In genomic region chr12:122872815-122873361, GRCh38 we compare ENCODE assay signal across 9 cellular contexts. TPM values are rescaled to one million over a fixed set of nuclear protein-coding genes. Genes with fewer than 3 reads are reported as not detected.
DNase-seq lines count a peak whose midpoint lies in the region; ATAC-seq and TF ChIP-seq lines count a peak whose summit lies in the region.
"Had no signal": no experiment of that assay in that cellular context is flagged by ENCODE, and none has a peak within 500 bp of the region (broad histone marks: within the 10 kb centered on the region; RNA-seq: fewer than 3 reads in every experiment).

No MANE protein-coding gene starts in this region.

- H3K27ac ChIP-seq in lower lobe of right lung, result peak overlapping the region; percentile 87
- peak overlapping the region; percentile 88 for H3K27ac ChIP-seq in temporal lobe (ENCODE audit: low read depth, low read length)

- POLR2A ChIA-PET in activated CD8-positive, alpha-beta T cell treated with anti-CD3 and anti-CD28 coated beads, Interleukin-2, amount 10 ng/mL, durations not matched to agents 7 days and 5 days (lab: Charles Lee), result interaction anchor here (0.6 to 2.4 kb wide), 2 partner anchors 25 to 81 kb away, joined by 6 to 7 read pairs; no protein-coding TSS in a partner anchor
- POLR2A ChIA-PET in activated CD8-positive, alpha-beta T cell treated with anti-CD3 and anti-CD28 coated beads for 36 hours (lab: Charles Lee), result interaction anchor here (0.8 to 21.6 kb wide), 7 partner anchors 10 to 102 kb away, joined by 3 to 239 read pairs (median 3); partner anchors contain the start of genes ABCB9 and VPS37B

- H3K4me3 ChIP-seq in lower lobe of right lung, result no peak overlapping the region

- H3K9me3 ChIP-seq in lower lobe of right lung, result no peaks in the 10 kb centered on the region

- ATAC-seq in activated CD8-positive, alpha-beta T cell treated with anti-CD3 and anti-CD28 coated beads, Interleukin-2, amount 10 ng/mL, durations not matched to agents 7 days and 5 days, result no peak
- no peak for ATAC-seq in activated CD8-positive, alpha-beta T cell treated with anti-CD3 and anti-CD28 coated beads for 36 hours
- peak in 1 of 2 donors; percentile 35 for ATAC-seq in lower lobe of right lung
- no peak for ATAC-seq in GM19397 (IDR thresholded peaks at IDR 0.05; ENCODE audit: unreplicated experiment)

- H3K9me3 Mint-ChIP-seq in activated CD8-positive, alpha-beta T cell treated with anti-CD3 and anti-CD28 coated beads, Interleukin-2, amount 10 ng/mL, durations not matched to agents 7 days and 5 days (ENCODE audit: insufficient read depth), result no peaks in the 10 kb centered on the region
- H3K9me3 Mint-ChIP-seq in activated CD8-positive, alpha-beta T cell treated with anti-CD3 and anti-CD28 coated beads for 36 hours, result no peaks in the 10 kb centered on the region
- H3K9me3 Mint-ChIP-seq in activated naive CD8-positive, alpha-beta T cell treated with anti-CD3 and anti-CD28 coated beads for 36 hours, result no peaks in the 10 kb centered on the region

- intact Hi-C loops in activated CD8-positive, alpha-beta T cell treated with anti-CD3 and anti-CD28 coated beads for 36 hours (cut with micrococcal nuclease), result no loop called here
- intact Hi-C loops in lower lobe of right lung (cut with DNase I), result no loop called here

- H3K36me3 Mint-ChIP-seq in activated CD8-positive, alpha-beta T cell treated with anti-CD3 and anti-CD28 coated beads, Interleukin-2, amount 10 ng/mL, durations not matched to agents 7 days and 5 days (ENCODE audit: low read depth), result peaks cover 41% of the 10 kb centered on the region
- peaks cover 28% of the 10 kb centered on the region for H3K36me3 Mint-ChIP-seq in activated CD8-positive, alpha-beta T cell treated with anti-CD3 and anti-CD28 coated beads for 36 hours (ENCODE audit: low read depth)
- peaks cover 33% of the 10 kb centered on the region for H3K36me3 Mint-ChIP-seq in activated naive CD8-positive, alpha-beta T cell treated with anti-CD3 and anti-CD28 coated beads for 36 hours

- peaks cover 96% of the 10 kb centered on the region for H3K4me1 ChIP-seq in lower lobe of right lung

- peak overlapping the region; percentile 16 for H3K27ac Mint-ChIP-seq in activated CD8-positive, alpha-beta T cell treated with anti-CD3 and anti-CD28 coated beads, Interleukin-2, amount 10 ng/mL, durations not matched to agents 7 days and 5 days
- no peak overlapping the region for H3K27ac Mint-ChIP-seq in activated CD8-positive, alpha-beta T cell treated with anti-CD3 and anti-CD28 coated beads for 36 hours
- peak overlapping the region; percentile 76 for H3K27ac Mint-ChIP-seq in activated naive CD8-positive, alpha-beta T cell treated with anti-CD3 and anti-CD28 coated beads for 36 hours

- H3K27me3 Mint-ChIP-seq in activated CD8-positive, alpha-beta T cell treated with anti-CD3 and anti-CD28 coated beads, Interleukin-2, amount 10 ng/mL, durations not matched to agents 7 days and 5 days (ENCODE audit: low read depth), result no peaks in the 10 kb centered on the region
- H3K27me3 Mint-ChIP-seq in activated CD8-positive, alpha-beta T cell treated with anti-CD3 and anti-CD28 coated beads for 36 hours, result peaks cover 6% of the 10 kb centered on the region
- H3K27me3 Mint-ChIP-seq in activated naive CD8-positive, alpha-beta T cell treated with anti-CD3 and anti-CD28 coated beads for 36 hours, result no peaks in the 10 kb centered on the region

- TF ChIP-seq CTCF in activated CD8-positive, alpha-beta T cell treated with anti-CD3 and anti-CD28 coated beads for 36 hours (IDR thresholded peaks at IDR 0.05), result no peak
- TF ChIP-seq CTCF in lower lobe of right lung (IDR thresholded peaks at IDR 0.05), result no peak

- no peak overlapping the region for H3K4me3 Mint-ChIP-seq in activated CD8-positive, alpha-beta T cell treated with anti-CD3 and anti-CD28 coated beads, Interleukin-2, amount 10 ng/mL, durations not matched to agents 7 days and 5 days
- H3K4me3 Mint-ChIP-seq in activated CD8-positive, alpha-beta T cell treated with anti-CD3 and anti-CD28 coated beads for 36 hours, result no peak overlapping the region
- H3K4me3 Mint-ChIP-seq in activated naive CD8-positive, alpha-beta T cell treated with anti-CD3 and anti-CD28 coated beads for 36 hours, result no peak overlapping the region

- no peaks in the 10 kb centered on the region for H3K27me3 ChIP-seq in lower lobe of right lung (ENCODE audit: low read depth)

- CTCF ChIA-PET in activated CD8-positive, alpha-beta T cell treated with anti-CD3 and anti-CD28 coated beads, Interleukin-2, amount 10 ng/mL, durations not matched to agents 7 days and 5 days (lab: Charles Lee), result interaction anchor here (1.2 to 16.3 kb wide), 9 partner anchors 7 to 79 kb away, joined by 3 to 204 read pairs (median 5); no protein-coding TSS in a partner anchor
- CTCF ChIA-PET in activated CD8-positive, alpha-beta T cell treated with anti-CD3 and anti-CD28 coated beads for 36 hours (lab: Charles Lee), result interaction anchor here (1.2 to 6.2 kb wide), 9 partner anchors 9 to 365 kb away, joined by 3 to 55 read pairs (median 6); no protein-coding TSS in a partner anchor

- H3K36me3 ChIP-seq in lower lobe of right lung, result peaks cover 30% of the 10 kb centered on the region

- H3K4me1 Mint-ChIP-seq in activated CD8-positive, alpha-beta T cell treated with anti-CD3 and anti-CD28 coated beads, Interleukin-2, amount 10 ng/mL, durations not matched to agents 7 days and 5 days (ENCODE audit: low read depth), result peaks cover 69% of the 10 kb centered on the region
- peaks cover 66% of the 10 kb centered on the region for H3K4me1 Mint-ChIP-seq in activated CD8-positive, alpha-beta T cell treated with anti-CD3 and anti-CD28 coated beads for 36 hours (ENCODE audit: low read depth)
- peaks cover 74% of the 10 kb centered on the region for H3K4me1 Mint-ChIP-seq in activated naive CD8-positive, alpha-beta T cell treated with anti-CD3 and anti-CD28 coated beads for 36 hours

- DNase-seq in activated CD8-positive, alpha-beta T cell treated with anti-CD3 and anti-CD28 coated beads, Interleukin-2, amount 10 ng/mL, durations not matched to agents 7 days and 5 days, result no peak
- DNase-seq in activated CD8-positive, alpha-beta T cell treated with anti-CD3 and anti-CD28 coated beads for 36 hours, result no peak
- no peak for DNase-seq in activated naive CD8-positive, alpha-beta T cell treated with anti-CD3 and anti-CD28 coated beads for 36 hours
- DNase-seq in lower lobe of right lung (no peak), HCEC 1CT (no peak)
- DNase-seq in stimulated activated CD4-positive, alpha-beta T cell treated with anti-CD3 and anti-CD28 coated beads, Interleukin-2, amount 100 ng/mL, for 48 hours, result no peak
- DNase-seq: activated effector memory CD4-positive, alpha-beta T cell treated with Interleukin-2 at 50 U/mL for 16 hours had no signal

RNA-seq across cellular contexts. Expression of gene VPS37B, which starts 23.0 kb away (rescaled TPM):
- total RNA-seq in activated CD8-positive, alpha-beta T cell treated with anti-CD3 and anti-CD28 coated beads, Interleukin-2, amount 10 ng/mL, durations not matched to agents 7 days and 5 days, result 10 to 100 TPM; 24.9 to 26.5 TPM
- total RNA-seq in activated CD8-positive, alpha-beta T cell treated with anti-CD3 and anti-CD28 coated beads for 36 hours, result 10 to 100 TPM; 17.8 to 18.4 TPM
- total RNA-seq in activated naive CD8-positive, alpha-beta T cell treated with anti-CD3 and anti-CD28 coated beads for 36 hours, result 10 to 100 TPM; 27.0 to 28.2 TPM
- total RNA-seq in lower lobe of right lung (34.5 TPM), temporal lobe (21.9 TPM)

RNA-seq across cellular contexts. Expression of gene HIP1R, which starts 37.6 kb away (rescaled TPM):
- total RNA-seq in activated CD8-positive, alpha-beta T cell treated with anti-CD3 and anti-CD28 coated beads, Interleukin-2, amount 10 ng/mL, durations not matched to agents 7 days and 5 days, result 10 to 100 TPM; 36.2 to 37.4 TPM
- 10 to 100 TPM; 22.8 to 22.9 TPM for total RNA-seq in activated CD8-positive, alpha-beta T cell treated with anti-CD3 and anti-CD28 coated beads for 36 hours
- 10 to 100 TPM; 24.2 to 24.8 TPM for total RNA-seq in activated naive CD8-positive, alpha-beta T cell treated with anti-CD3 and anti-CD28 coated beads for 36 hours
- total RNA-seq in lower lobe of right lung (28.2 TPM), temporal lobe (75.7 TPM)
